ENCODE assay signal across 15 cellular contexts in the genomic region with DNA sequence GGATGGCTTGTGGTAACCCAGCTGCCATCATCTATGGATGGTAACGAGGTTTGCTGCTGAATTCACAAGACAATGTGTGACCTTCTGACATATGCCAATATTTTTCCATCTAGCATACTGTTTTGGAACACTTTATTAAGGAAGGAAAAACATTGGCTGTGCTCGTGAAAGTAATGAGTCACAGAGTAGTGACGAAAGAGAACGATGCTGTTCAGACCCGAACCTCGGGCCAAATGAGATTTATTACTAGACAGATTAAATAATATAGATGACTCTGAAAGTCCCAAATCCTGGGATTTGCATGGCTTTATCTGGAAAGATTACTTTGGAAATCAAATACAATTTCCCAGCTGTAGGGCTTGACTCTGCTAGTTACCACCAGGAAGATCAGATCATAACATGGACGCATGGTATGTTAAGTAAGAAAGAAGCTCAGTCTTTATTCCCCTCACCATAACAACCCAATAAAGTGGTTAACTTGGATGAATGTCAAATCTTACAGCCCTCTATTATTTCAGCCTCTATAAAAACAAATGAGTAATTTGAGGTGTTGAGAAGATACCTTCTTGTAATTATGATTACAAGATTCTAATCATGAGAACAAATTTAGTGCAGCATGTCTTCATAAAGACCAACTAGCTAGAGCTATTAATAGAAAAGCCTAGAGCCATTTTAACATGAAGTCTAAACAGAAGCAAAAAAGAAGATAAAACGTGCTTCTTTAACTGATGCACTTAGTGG. TPM values are rescaled to one million over a fixed set of nuclear protein-coding genes. Genes with fewer than 3 reads are reported as not detected.
DNase-seq lines count a peak whose midpoint lies in the region; ATAC-seq and TF ChIP-seq lines count a peak whose summit lies in the region.
"Had no signal": no experiment of that assay in that cellular context is flagged by ENCODE, and none has a peak within 500 bp of the region (broad histone marks: within the 10 kb centered on the region; RNA-seq: fewer than 3 reads in every experiment).

No MANE protein-coding gene starts in this region.

- intact Hi-C loops in left ventricle myocardium superior (cut with micrococcal nuclease) (no loop called here), Right ventricle myocardium superior (cut with DNase I) (no loop called here), tibial artery (cut with DNase I; ENCODE audit: low total_unique reads) (no loop called here)

- no peaks in the 10 kb centered on the region for H3K27me3 ChIP-seq in tibial artery
- H3K27me3 ChIP-seq: SJSA1 had no signal

- ATAC-seq in left ventricle myocardium superior, result peak; percentile 32
- no peak for ATAC-seq in Right ventricle myocardium superior (ENCODE audit: poor library complexity)
- ATAC-seq in HG02588 (IDR thresholded peaks at IDR 0.05; ENCODE audit: unreplicated experiment), result no peak
- ATAC-seq: GM23338, left lobe of liver had no signal

- H3K27ac ChIP-seq in tibial artery, result peak overlapping the region; percentile 38 to 48
- H3K27ac ChIP-seq: SJSA1 had no signal

- H3K4me1 ChIP-seq in tibial artery, result peaks cover 0 to 17% (median 9%) of the 10 kb centered on the region in 4 donors
- H3K4me1 ChIP-seq: SJSA1 had no signal

- H3K4me3 ChIP-seq in foreskin fibroblast (ENCODE audit: low read depth in 1 of 2, low read length in 2 of 2) (no peak overlapping the region), tibial artery (no peak overlapping the region)
- H3K4me3 ChIP-seq: GM23338, SJSA1 had no signal

- no peak for TF ChIP-seq CTCF in foreskin fibroblast (IDR thresholded peaks at IDR 0.05; ENCODE audit: low read depth, low read length)
- no peak for TF ChIP-seq CTCF in tibial artery (IDR thresholded peaks at IDR 0.05)

- DNase-seq in left ventricle myocardium superior (no peak), Right ventricle myocardium superior (no peak), amniotic epithelial cell (ENCODE audit: low read depth) (peak; percentile 76), foreskin fibroblast (peak; percentile 61 to 77), tibial artery (no peak), mesenteric fat pad (ENCODE audit: low spot score) (no peak), SHP77 treated with DMSO at 0.1 percent for 48 hours (lab: John Stamatoyannopoulos, UW) (no peak)
- DNase-seq: activated CD4-positive, alpha-beta T cell treated with anti-CD3 and anti-CD28 coated beads, Interleukin-2, amount 50 U/mL, for 4 hours; erythroblast; Karpas-422; NCI-H446 had no signal

- H3K9me3 ChIP-seq in tibial artery, result no peaks in the 10 kb centered on the region
- H3K9me3 ChIP-seq: SJSA1 had no signal

- H3K36me3 ChIP-seq in tibial artery, result peaks cover 0 to 10% (median 0%) of the 10 kb centered on the region in 3 donors

RNA-seq across cellular contexts. Expression of a gene that starts 32.6 kb away (rescaled TPM):
- total RNA-seq in left ventricle myocardium superior (9.0 TPM), Right ventricle myocardium superior (6.7 TPM), mesenteric fat pad (27.1 TPM)

Comparison
In these comparisons a context has a peak if more than half of its experiments do, and no peak if none do; other contexts are left out.
1. DNase-seq: peak in amniotic epithelial cell (single experiment) and foreskin fibroblast (2 of 2); none in left ventricle myocardium superior (single experiment), Right ventricle myocardium superior (single experiment), tibial artery (0 of 2), mesenteric fat pad (single experiment) and SHP77 treated with DMSO at 0.1 percent for 48 hours (single experiment).